Comparison of ENCODE assay signal across 23 cellular contexts in genomic region chr9:73030370-73031039, GRCh38.
"Had no signal": no experiment of that assay in that cellular context is flagged by ENCODE, and none has a peak within 500 bp of the region (broad histone marks: within the 10 kb centered on the region; RNA-seq: fewer than 3 reads in every experiment).

No MANE protein-coding gene starts in this region.

- FAIRE-seq: frontal cortex, keratinocyte, urothelium cell line had no signal

- H3K4me3 ChIP-seq: dorsolateral prefrontal cortex, esophagus muscularis mucosa, lower lobe of right lung, psoas muscle, sigmoid colon, testis, tibial artery, upper lobe of left lung had no signal

- DNase-seq: cortex of kidney; dorsolateral prefrontal cortex; effector CD4-positive, alpha-beta T cell; hypothalamus; left ventricle myocardium superior; lower lobe of right lung; naive thymus-derived CD8-positive, alpha-beta T cell; nephron progenitor cell; nucleus accumbens; psoas muscle; right cardiac atrium; sigmoid colon; stimulated activated CD4-positive, alpha-beta T cell treated with anti-CD3 and anti-CD28 coated beads, Interleukin-2, amount 100 ng/mL, for 24 hours; stimulated activated CD4-positive, alpha-beta T cell treated with anti-CD3 and anti-CD28 coated beads, Interleukin-4, amount 100 ng/mL, for 4 hours; stimulated activated naive CD8-positive, alpha-beta T cell treated with anti-CD3 and anti-CD28 coated beads, Interleukin-15, Interleukin-2, amounts not matched to agents 100 U/mL and 50 U/mL, for 24 hours; substantia nigra; testis; tibial artery; upper lobe of left lung had no signal
